In the genomic region with DNA sequence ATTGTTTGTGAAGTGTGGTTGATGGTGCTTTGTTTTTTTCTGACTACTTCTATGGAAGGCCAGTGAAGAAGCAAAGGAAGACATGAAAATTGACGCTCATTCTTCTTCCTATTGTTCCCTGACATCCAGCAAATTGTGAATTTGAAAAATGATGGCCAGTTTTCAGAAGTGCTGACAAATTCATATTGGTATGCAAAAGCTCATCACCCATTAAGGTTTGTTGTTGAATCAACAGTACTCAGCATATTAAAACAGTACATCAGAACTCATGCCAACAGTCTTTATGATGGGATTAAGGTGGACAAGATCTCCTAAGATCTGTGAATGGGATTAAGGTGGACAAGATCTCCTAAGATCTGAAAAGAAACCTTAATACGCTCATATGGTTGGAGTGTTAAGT, we compare ENCODE assay signal across 1 cellular context.
TF ChIP-seq lines count a peak whose summit lies in the region.

No MANE protein-coding gene starts in this region.

TF ChIP-seq in GM12878, 131 proteins besides CTCF, POLR2A, EP300 and RAD21:
- no peak for TF ChIP-seq ASH2L (IDR thresholded peaks at IDR 0.05; ENCODE audit: borderline replicate concordance, low read depth)
- TF ChIP-seq NFYA (IDR thresholded peaks at IDR 0.05; ENCODE audit: borderline replicate concordance, low read depth, low read length): no peak
- no peak for TF ChIP-seq BMI1 (IDR thresholded peaks at IDR 0.05; ENCODE audit: borderline replicate concordance)
- TF ChIP-seq RCOR1 (conservative IDR thresholded peaks at IDR 0.05; ENCODE audit: low read depth, low read length): no peak
- TF ChIP-seq MYC (IDR thresholded peaks at IDR 0.05; ENCODE audit: insufficient read depth, insufficient read length, insufficient replicate concordance, low read length, severe bottlenecking): no peak
- TF ChIP-seq, protein P1, sequence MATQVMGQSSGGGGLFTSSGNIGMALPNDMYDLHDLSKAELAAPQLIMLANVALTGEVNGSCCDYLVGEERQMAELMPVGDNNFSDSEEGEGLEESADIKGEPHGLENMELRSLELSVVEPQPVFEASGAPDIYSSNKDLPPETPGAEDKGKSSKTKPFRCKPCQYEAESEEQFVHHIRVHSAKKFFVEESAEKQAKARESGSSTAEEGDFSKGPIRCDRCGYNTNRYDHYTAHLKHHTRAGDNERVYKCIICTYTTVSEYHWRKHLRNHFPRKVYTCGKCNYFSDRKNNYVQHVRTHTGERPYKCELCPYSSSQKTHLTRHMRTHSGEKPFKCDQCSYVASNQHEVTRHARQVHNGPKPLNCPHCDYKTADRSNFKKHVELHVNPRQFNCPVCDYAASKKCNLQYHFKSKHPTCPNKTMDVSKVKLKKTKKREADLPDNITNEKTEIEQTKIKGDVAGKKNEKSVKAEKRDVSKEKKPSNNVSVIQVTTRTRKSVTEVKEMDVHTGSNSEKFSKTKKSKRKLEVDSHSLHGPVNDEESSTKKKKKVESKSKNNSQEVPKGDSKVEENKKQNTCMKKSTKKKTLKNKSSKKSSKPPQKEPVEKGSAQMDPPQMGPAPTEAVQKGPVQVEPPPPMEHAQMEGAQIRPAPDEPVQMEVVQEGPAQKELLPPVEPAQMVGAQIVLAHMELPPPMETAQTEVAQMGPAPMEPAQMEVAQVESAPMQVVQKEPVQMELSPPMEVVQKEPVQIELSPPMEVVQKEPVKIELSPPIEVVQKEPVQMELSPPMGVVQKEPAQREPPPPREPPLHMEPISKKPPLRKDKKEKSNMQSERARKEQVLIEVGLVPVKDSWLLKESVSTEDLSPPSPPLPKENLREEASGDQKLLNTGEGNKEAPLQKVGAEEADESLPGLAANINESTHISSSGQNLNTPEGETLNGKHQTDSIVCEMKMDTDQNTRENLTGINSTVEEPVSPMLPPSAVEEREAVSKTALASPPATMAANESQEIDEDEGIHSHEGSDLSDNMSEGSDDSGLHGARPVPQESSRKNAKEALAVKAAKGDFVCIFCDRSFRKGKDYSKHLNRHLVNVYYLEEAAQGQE (IDR thresholded peaks at IDR 0.05; ENCODE audit: low read depth, low read length): no peak
- TF ChIP-seq SIX5 (IDR thresholded peaks at IDR 0.05; ENCODE audit: low read depth, low read length, severe bottlenecking): no peak
- TF ChIP-seq RELA (IDR thresholded peaks at IDR 0.05; ENCODE audit: borderline replicate concordance, partially characterized antibody): no peak
- TF ChIP-seq, protein P2, sequence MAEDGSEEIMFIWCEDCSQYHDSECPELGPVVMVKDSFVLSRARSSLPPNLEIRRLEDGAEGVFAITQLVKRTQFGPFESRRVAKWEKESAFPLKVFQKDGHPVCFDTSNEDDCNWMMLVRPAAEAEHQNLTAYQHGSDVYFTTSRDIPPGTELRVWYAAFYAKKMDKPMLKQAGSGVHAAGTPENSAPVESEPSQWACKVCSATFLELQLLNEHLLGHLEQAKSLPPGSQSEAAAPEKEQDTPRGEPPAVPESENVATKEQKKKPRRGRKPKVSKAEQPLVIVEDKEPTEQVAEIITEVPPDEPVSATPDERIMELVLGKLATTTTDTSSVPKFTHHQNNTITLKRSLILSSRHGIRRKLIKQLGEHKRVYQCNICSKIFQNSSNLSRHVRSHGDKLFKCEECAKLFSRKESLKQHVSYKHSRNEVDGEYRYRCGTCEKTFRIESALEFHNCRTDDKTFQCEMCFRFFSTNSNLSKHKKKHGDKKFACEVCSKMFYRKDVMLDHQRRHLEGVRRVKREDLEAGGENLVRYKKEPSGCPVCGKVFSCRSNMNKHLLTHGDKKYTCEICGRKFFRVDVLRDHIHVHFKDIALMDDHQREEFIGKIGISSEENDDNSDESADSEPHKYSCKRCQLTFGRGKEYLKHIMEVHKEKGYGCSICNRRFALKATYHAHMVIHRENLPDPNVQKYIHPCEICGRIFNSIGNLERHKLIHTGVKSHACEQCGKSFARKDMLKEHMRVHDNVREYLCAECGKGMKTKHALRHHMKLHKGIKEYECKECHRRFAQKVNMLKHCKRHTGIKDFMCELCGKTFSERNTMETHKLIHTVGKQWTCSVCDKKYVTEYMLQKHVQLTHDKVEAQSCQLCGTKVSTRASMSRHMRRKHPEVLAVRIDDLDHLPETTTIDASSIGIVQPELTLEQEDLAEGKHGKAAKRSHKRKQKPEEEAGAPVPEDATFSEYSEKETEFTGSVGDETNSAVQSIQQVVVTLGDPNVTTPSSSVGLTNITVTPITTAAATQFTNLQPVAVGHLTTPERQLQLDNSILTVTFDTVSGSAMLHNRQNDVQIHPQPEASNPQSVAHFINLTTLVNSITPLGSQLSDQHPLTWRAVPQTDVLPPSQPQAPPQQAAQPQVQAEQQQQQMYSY (CRISPR knock-in tag; IDR thresholded peaks at IDR 0.05): no peak
- no peak for TF ChIP-seq SREBF1 (IDR thresholded peaks at IDR 0.05; ENCODE audit: low read length)
- TF ChIP-seq WRNIP1 (IDR thresholded peaks at IDR 0.05; ENCODE audit: borderline replicate concordance, low read depth, low read length): no peak
